In the genomic region with DNA sequence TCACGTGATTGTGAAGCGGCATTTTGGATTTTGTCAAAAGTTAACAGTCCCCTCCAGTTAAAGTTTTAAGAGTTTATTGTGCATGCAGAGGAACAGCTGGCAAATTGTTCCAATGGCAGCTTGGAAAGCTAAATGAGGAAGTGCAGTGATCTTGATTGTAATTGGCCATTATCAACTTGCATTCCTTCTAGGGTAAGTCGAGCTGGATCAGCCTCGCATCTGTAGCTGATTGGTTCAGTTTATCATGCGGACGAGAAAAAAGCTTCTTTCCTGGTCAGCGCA, we compare ENCODE assay signal across 8 cellular contexts. TPM values are rescaled to one million over a fixed set of nuclear protein-coding genes. Genes with fewer than 3 reads are reported as not detected.
A peak's percentile ranks its signal among the peaks of the same experiment; 100 is the strongest.
DNase-seq lines count a peak whose midpoint lies in the region; ATAC-seq and TF ChIP-seq lines count a peak whose summit lies in the region.

No MANE protein-coding gene starts in this region.

- H3K4me1 Mint-ChIP-seq in activated CD4-positive, alpha-beta memory T cell treated with anti-CD3 and anti-CD28 coated beads, Interleukin-2, amount 10 ng/mL, durations not matched to agents 7 days and 5 days, result peaks cover 44% of the 10 kb centered on the region

- peaks cover 24% of the 10 kb centered on the region for H3K36me3 Mint-ChIP-seq in activated CD4-positive, alpha-beta memory T cell treated with anti-CD3 and anti-CD28 coated beads, Interleukin-2, amount 10 ng/mL, durations not matched to agents 7 days and 5 days (ENCODE audit: low read depth)

- TF ChIP-seq CTCF in GM10266 (IDR thresholded peaks at IDR 0.05; ENCODE audit: control insufficient read depth, insufficient read depth, low read depth, missing control alignments), result no peak
- no peak for TF ChIP-seq CTCF in LNCaP clone FGC (IDR thresholded peaks at IDR 0.05; ENCODE audit: control insufficient read depth, extremely low read depth, insufficient read depth)

- intact Hi-C loops in posterior vena cava (cut with DNase I), result no loop called here

- H3K4me3 Mint-ChIP-seq in activated CD4-positive, alpha-beta memory T cell treated with anti-CD3 and anti-CD28 coated beads, Interleukin-2, amount 10 ng/mL, durations not matched to agents 7 days and 5 days, result peak overlapping the region; percentile 93

- no peaks in the 10 kb centered on the region for H3K9me3 Mint-ChIP-seq in activated CD4-positive, alpha-beta memory T cell treated with anti-CD3 and anti-CD28 coated beads, Interleukin-2, amount 10 ng/mL, durations not matched to agents 7 days and 5 days

- H3K4me3 ChIP-seq in LNCaP clone FGC (ENCODE audit: low read depth, low read length), result peak overlapping the region; percentile 81

- POLR2A ChIA-PET in activated CD4-positive, alpha-beta memory T cell treated with anti-CD3 and anti-CD28 coated beads, Interleukin-2, amount 10 ng/mL, durations not matched to agents 7 days and 5 days (lab: Charles Lee), result interaction anchor here (0.7 to 3.9 kb wide), 14 partner anchors 8 to 143 kb away, joined by 3 to 23 read pairs (median 4); partner anchors contain the start of genes ATP5MF, CPSF4, FAM200A and PTCD1

- CTCF ChIA-PET in activated CD4-positive, alpha-beta memory T cell treated with anti-CD3 and anti-CD28 coated beads, Interleukin-2, amount 10 ng/mL, durations not matched to agents 7 days and 5 days (lab: Charles Lee), result interaction anchor here (0.9 kb wide), 1 partner anchor 25 kb away, joined by 5 read pairs; no protein-coding TSS in a partner anchor

- ATAC-seq in GM21717 (IDR thresholded peaks at IDR 0.05; ENCODE audit: unreplicated experiment) (no peak), HG03565 (IDR thresholded peaks at IDR 0.05; ENCODE audit: unreplicated experiment) (no peak)

- DNase-seq in AML-193 (lab: John Stamatoyannopoulos, UW) (peak; percentile 81 to 87), GM10266 (ENCODE audit: extremely low spot score) (peak; percentile 72), LNCaP clone FGC (ENCODE audit: low read depth) (peak; percentile 89), glomerular endothelial cell (ENCODE audit: extremely low read depth, low read depth, low spot score) (peak; percentile 52), posterior vena cava (ENCODE audit: low spot score) (peak; percentile 16)
- DNase-seq in activated CD4-positive, alpha-beta memory T cell treated with anti-CD3 and anti-CD28 coated beads, Interleukin-2, amount 10 ng/mL, durations not matched to agents 7 days and 5 days, result peak; percentile 29

- H3K27me3 Mint-ChIP-seq in activated CD4-positive, alpha-beta memory T cell treated with anti-CD3 and anti-CD28 coated beads, Interleukin-2, amount 10 ng/mL, durations not matched to agents 7 days and 5 days, result peaks cover 4% of the 10 kb centered on the region

- peak overlapping the region; percentile 88 for H3K27ac Mint-ChIP-seq in activated CD4-positive, alpha-beta memory T cell treated with anti-CD3 and anti-CD28 coated beads, Interleukin-2, amount 10 ng/mL, durations not matched to agents 7 days and 5 days

RNA-seq across cellular contexts. Expression of gene ZNF789, which starts 0.6 kb away (rescaled TPM):
- total RNA-seq in activated CD4-positive, alpha-beta memory T cell treated with anti-CD3 and anti-CD28 coated beads, Interleukin-2, amount 10 ng/mL, durations not matched to agents 7 days and 5 days, result 10 to 100 TPM; 19.4 to 21.8 TPM
- total RNA-seq in glomerular endothelial cell, result 4.7 and 11.4 TPM in 2 replicates
- 1 to 10 TPM; 8.0 to 9.8 TPM for total RNA-seq in posterior vena cava

RNA-seq across cellular contexts. Expression of gene ATP5MF, which starts 7.3 kb away (rescaled TPM):
- 100 to 1,000 TPM; 354 to 390 TPM for total RNA-seq in activated CD4-positive, alpha-beta memory T cell treated with anti-CD3 and anti-CD28 coated beads, Interleukin-2, amount 10 ng/mL, durations not matched to agents 7 days and 5 days
- total RNA-seq in glomerular endothelial cell (876 and 1,855 TPM in 2 replicates), posterior vena cava (100 to 1,000 TPM; 143 to 200 TPM)

RNA-seq across cellular contexts. Expression of gene ZNF394, which starts 26.8 kb away (rescaled TPM):
- 10 to 100 TPM; 64.4 to 65.3 TPM for total RNA-seq in activated CD4-positive, alpha-beta memory T cell treated with anti-CD3 and anti-CD28 coated beads, Interleukin-2, amount 10 ng/mL, durations not matched to agents 7 days and 5 days
- 19.0 and 39.2 TPM in 2 replicates for total RNA-seq in glomerular endothelial cell
- 10 to 100 TPM; 17.5 to 20.0 TPM for total RNA-seq in posterior vena cava

RNA-seq across cellular contexts. Expression of gene ZKSCAN5, which starts 31.2 kb away (rescaled TPM):
- total RNA-seq in activated CD4-positive, alpha-beta memory T cell treated with anti-CD3 and anti-CD28 coated beads, Interleukin-2, amount 10 ng/mL, durations not matched to agents 7 days and 5 days, result 10 to 100 TPM; 12.0 to 12.2 TPM
- total RNA-seq in glomerular endothelial cell, result 8.8 and 11.7 TPM in 2 replicates
- 1 to 10 TPM; 5.9 to 7.0 TPM for total RNA-seq in posterior vena cava

RNA-seq across cellular contexts. Expression of gene CPSF4, which starts 34.5 kb away (rescaled TPM):
- total RNA-seq in activated CD4-positive, alpha-beta memory T cell treated with anti-CD3 and anti-CD28 coated beads, Interleukin-2, amount 10 ng/mL, durations not matched to agents 7 days and 5 days, result 10 to 100 TPM; 64.1 to 66.2 TPM
- total RNA-seq in glomerular endothelial cell (19.0 and 28.9 TPM in 2 replicates), posterior vena cava (10 to 100 TPM; 22.9 to 25.7 TPM)

Comparison
In these comparisons a context has a peak if more than half of its experiments do, and no peak if none do; other contexts are left out.
1. DNase-seq: peak in every context shown above with its lines; median percentile 89 in LNCaP clone FGC; 84 in AML-193; 72 in GM10266; 52 in glomerular endothelial cell; 29 in activated CD4-positive, alpha-beta memory T cell treated with anti-CD3 and anti-CD28 coated beads, Interleukin-2, amount 10 ng/mL, durations not matched to agents 7 days and 5 days; 16 in posterior vena cava.